31 cellular contexts compared by ENCODE assay signal in the genomic region with DNA sequence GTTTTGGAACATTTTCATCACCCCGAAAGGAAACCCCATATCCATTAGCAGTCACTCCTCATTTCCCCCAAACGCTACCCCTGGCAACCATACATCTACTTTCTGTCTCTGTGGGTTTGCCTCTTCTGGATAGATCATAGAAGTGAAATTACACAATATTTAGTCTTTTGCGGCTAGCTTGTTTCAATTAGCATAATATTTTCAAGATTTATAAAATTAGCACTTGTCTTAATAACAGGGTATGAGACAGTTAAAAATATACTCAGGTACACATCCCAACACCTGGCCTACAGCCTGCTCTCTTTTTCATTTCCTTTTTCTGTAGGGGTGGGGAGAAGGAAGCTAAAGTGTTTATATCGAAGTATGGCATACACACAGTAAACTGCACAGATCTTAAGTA.
DNase-seq lines count a peak whose midpoint lies in the region; ATAC-seq, FAIRE-seq and TF ChIP-seq lines count a peak whose summit lies in the region.
"Had no signal": no experiment of that assay in that cellular context is flagged by ENCODE, and none has a peak within 500 bp of the region (broad histone marks: within the 10 kb centered on the region; RNA-seq: fewer than 3 reads in every experiment).

No MANE protein-coding gene starts in this region.

- TF ChIP-seq EP300 in sigmoid colon (IDR thresholded peaks at IDR 0.05), result no peak

- H3K4me3 ChIP-seq in sigmoid colon, result no peak overlapping the region
- H3K4me3 ChIP-seq: breast epithelium, dorsolateral prefrontal cortex, gastrocnemius medialis, SJCRH30, thoracic aorta, uterus had no signal

- intact Hi-C loops in sigmoid colon (cut with DNase I), result no loop called here

- H3K36me3 ChIP-seq in sigmoid colon, result no peaks in the 10 kb centered on the region
- H3K36me3 ChIP-seq: breast epithelium, gastrocnemius medialis, SJCRH30, thoracic aorta, uterus had no signal

- peak; percentile 83 for ATAC-seq in GM21390 (IDR thresholded peaks at IDR 0.05; ENCODE audit: unreplicated experiment)
- peak; percentile 72 for ATAC-seq in HG02870 (IDR thresholded peaks at IDR 0.05; ENCODE audit: unreplicated experiment)
- ATAC-seq: gastrocnemius medialis; HCT116; right cardiac atrium; stimulated activated naive CD8-positive, alpha-beta T cell treated with anti-CD3 and anti-CD28 coated beads, Interleukin-15, amount 100 ng/mL, for 72 hours had no signal

- no peak overlapping the region for H3K27ac ChIP-seq in sigmoid colon
- H3K27ac ChIP-seq: breast epithelium, dorsolateral prefrontal cortex, gastrocnemius medialis, HL-60, SJCRH30, thoracic aorta, uterus had no signal

- WGBS in sigmoid colon, 2 donors, result 70 to 84% methylated on average over 4 of the region's 4 CpGs

- TF ChIP-seq CTCF in sigmoid colon (IDR thresholded peaks at IDR 0.05), result no peak

- no peaks in the 10 kb centered on the region for H3K27me3 ChIP-seq in sigmoid colon
- H3K27me3 ChIP-seq: breast epithelium, dorsolateral prefrontal cortex, gastrocnemius medialis, SJCRH30, uterus had no signal

- DNase-seq in GM18507 (ENCODE audit: extremely low spot score, insufficient read length, low read depth) (no peak), RPMI8226 (peak; percentile 52), sigmoid colon (no peak), GM19240 (ENCODE audit: insufficient read length, low spot score) (no peak), hypothalamus (lab: John Stamatoyannopoulos, UW) (no peak), AML-193 (lab: John Stamatoyannopoulos, UW) (no peak)
- DNase-seq: activated B cell treated with CpG ODN at 0.5 μM for 24 hours; activated CD4-positive, alpha-beta T cell treated with anti-CD3 and anti-CD28 coated beads, Interleukin-2, amount 50 U/mL, for 1 hour; activated effector memory CD4-positive, alpha-beta T cell treated with anti-CD3 and anti-CD28 coated beads, Interleukin-2, amount 50 U/mL, for 16 hours; activated T-cell treated with anti-CD3 and anti-CD28 coated beads, Interleukin-2, amount 50 U/mL, for 1 hour; CD4-positive, alpha-beta memory T cell; dorsolateral prefrontal cortex; gastrocnemius medialis; KBM-7; kidney glomerular epithelial cell; NCI-H1105; NCI-H1930; NCI-H524 treated with DMSO at 0.1 percent for 48 hours; posterior cingulate gyrus; right cardiac atrium; SJCRH30; stimulated activated CD8-positive, alpha-beta memory T cell treated with anti-CD3 and anti-CD28 coated beads, Interleukin-4, amount 100 ng/mL, for 48 hours; stimulated activated naive CD8-positive, alpha-beta T cell treated with anti-CD3 and anti-CD28 coated beads, Interleukin-15, amount 100 ng/mL, for 72 hours; uterus had no signal

- no peaks in the 10 kb centered on the region for H3K9me3 ChIP-seq in sigmoid colon
- H3K9me3 ChIP-seq: breast epithelium, gastrocnemius medialis, SJCRH30, thoracic aorta, uterus had no signal

- FAIRE-seq in GM18507 (lab: Jason Lieb, UNC), result peak; percentile 42
- FAIRE-seq: RCC 7860 had no signal

- no peaks in the 10 kb centered on the region for H3K4me1 ChIP-seq in sigmoid colon
- H3K4me1 ChIP-seq: breast epithelium, gastrocnemius medialis, SJCRH30, uterus had no signal

- no peak for TF ChIP-seq POLR2A in sigmoid colon (IDR thresholded peaks at IDR 0.05)
